15 cellular contexts compared by ENCODE assay signal in the genomic region with DNA sequence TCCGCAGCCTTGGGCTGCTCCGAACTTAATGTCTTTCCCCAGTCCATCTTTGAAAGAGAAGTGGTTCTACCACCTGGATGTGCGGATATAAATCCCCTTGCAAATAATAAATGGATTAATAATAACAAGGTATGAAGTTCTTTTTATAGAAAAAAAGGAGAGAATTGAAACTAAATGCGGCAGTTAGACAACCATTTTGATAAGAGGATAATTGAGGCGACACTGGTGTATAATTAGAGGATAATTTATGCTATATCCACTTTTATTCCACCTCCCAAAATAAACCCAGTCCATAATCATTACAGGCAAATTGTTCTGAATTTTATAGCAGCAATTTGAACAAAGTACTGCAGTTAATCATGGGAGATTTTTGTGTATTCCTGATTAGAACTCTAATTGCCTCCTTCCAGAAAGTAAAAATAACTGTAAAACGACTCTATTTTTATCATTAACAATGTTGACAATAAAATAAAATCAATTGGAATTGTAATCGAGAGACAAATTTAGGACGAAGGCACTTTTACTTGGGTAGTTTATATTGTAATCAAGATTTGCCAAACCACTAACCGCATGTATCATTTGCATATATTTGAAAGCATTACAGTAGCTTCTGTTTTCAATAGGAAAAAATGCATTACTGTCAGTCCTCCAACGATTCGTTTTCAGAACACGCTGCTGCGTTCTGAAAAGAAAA. TPM values are rescaled to one million over a fixed set of nuclear protein-coding genes. Genes with fewer than 3 reads are reported as not detected.
DNase-seq lines count a peak whose midpoint lies in the region; ATAC-seq, FAIRE-seq and TF ChIP-seq lines count a peak whose summit lies in the region.
"Had no signal": no experiment of that assay in that cellular context is flagged by ENCODE, and none has a peak within 500 bp of the region (broad histone marks: within the 10 kb centered on the region; RNA-seq: fewer than 3 reads in every experiment).

No MANE protein-coding gene starts in this region.

- CTCF ChIA-PET in HepG2 (lab: Yijun Ruan, JAX; ENCODE audit: low intra/inter-chr PET ratio, low total read pairs): no interaction called here

- FAIRE-seq in HepG2 (lab: Jason Lieb, UNC): no peak
- FAIRE-seq: endometrium had no signal

- POLR2A ChIA-PET in HepG2 (lab: Yijun Ruan, JAX): interaction anchor here (1.1 to 4.8 kb wide), 11 partner anchors 9 to 701 kb away, joined by 3 to 163 read pairs (median 6); a partner anchor contains a TSS

- TF ChIP-seq POLR2A in HepG2 (IDR thresholded peaks at IDR 0.05; ENCODE audit: insufficient read depth in 1 of 2, low read depth in 2 of 2, low read length in 2 of 2): no peak
- no peak for TF ChIP-seq POLR2A in right lobe of liver (IDR thresholded peaks at IDR 0.05)
- no peak for TF ChIP-seq POLR2A in stomach (IDR thresholded peaks at IDR 0.05)

- no peak for TF ChIP-seq RAD21 in HepG2 (CRISPR knock-in tag; IDR thresholded peaks at IDR 0.05)

- 74% methylated on average over 13 of the region's 13 CpGs for WGBS in HepG2 (ENCODE audit: low lambda C conversion rate)
- 10% methylated on average over 13 of the region's 13 CpGs for WGBS in right lobe of liver (ENCODE audit: insufficient coverage, low coverage, low lambda C conversion rate, missing lambda C conversion rate)
- 9 to 14% (median 13%) methylated on average over 13 of the region's 13 CpGs for WGBS in stomach, 5 donors
- WGBS in heart right ventricle, 2 donors: 6 to 9% methylated on average over 13 of the region's 13 CpGs

- H3K27me3 ChIP-seq in HepG2 (ENCODE audit: control insufficient read depth in 1 of 2, insufficient read depth in 2 of 2, low read length in 2 of 2) (no peaks in the 10 kb centered on the region; a peak in 1 of 5 replicates), right lobe of liver (peaks cover 11 to 65% of the 10 kb centered on the region in 2 donors), stomach (peaks cover 40 to 100% (median 100%) of the 10 kb centered on the region in 3 donors), heart right ventricle (peaks cover 61 to 100% (median 100%) of the 10 kb centered on the region in 7 donors)

- no peak overlapping the region for H2AFZ ChIP-seq in HepG2 (ENCODE audit: low read length)

- peak overlapping the region; percentile 76 for H3K4me2 ChIP-seq in HepG2 (ENCODE audit: low read depth, low read length)

- TF ChIP-seq EP300 in HepG2 (IDR thresholded peaks at IDR 0.05; ENCODE audit: low read depth in 2 of 2, low read length in 2 of 2) (no peak), HepG2 (CRISPR knock-in tag; IDR thresholded peaks at IDR 0.05; ENCODE audit: borderline replicate concordance) (no peak), stomach (IDR thresholded peaks at IDR 0.05) (no peak)

- intact Hi-C loops in HepG2 (cut with micrococcal nuclease; ENCODE audit: unreplicated experiment): loop anchor here (2.0 to 10.0 kb wide), 2 partner anchors 34 to 200 kb away; no protein-coding TSS in a partner anchor
- intact Hi-C loops in right lobe of liver (cut with DNase I): no loop called here
- intact Hi-C loops in stomach (cut with DNase I; ENCODE audit: low total_unique reads): no loop called here
- intact Hi-C loops in heart right ventricle (cut with DNase I): no loop called here

- TSS peak; percentile 47 for BruUV-seq in HepG2 (replicated peaks; lab: Mats Ljungman, UMichigan)

- H3K9me3 ChIP-seq in HepG2 (ENCODE audit: low read length) (no peaks in the 10 kb centered on the region), right lobe of liver (no peaks in the 10 kb centered on the region), stomach (peaks cover 0 to 15% (median 2%) of the 10 kb centered on the region in 4 donors), heart right ventricle (no peaks in the 10 kb centered on the region)
- H3K9me3 ChIP-seq: body of pancreas had no signal

- in situ Hi-C loops in HepG2 (cut with HindIII; ENCODE audit: extremely low pct_ligation_motif_present, low pct_unique_long_range_greater_than_20kb): loop anchor here (25.0 kb wide), 1 partner anchor 692 kb away; a partner anchor contains a TSS

- peaks cover 0 to 4% of the 10 kb centered on the region in 2 experiments; a peak in 1 of 5 replicates for H3K36me3 ChIP-seq in HepG2 (replicated peaks in 1 of 2; ENCODE audit: control insufficient read depth in 1 of 2, insufficient read depth in 2 of 2, low read length in 2 of 2)
- no peaks in the 10 kb centered on the region for H3K36me3 ChIP-seq in right lobe of liver
- H3K36me3 ChIP-seq in stomach: no peaks in the 10 kb centered on the region
- no peaks in the 10 kb centered on the region for H3K36me3 ChIP-seq in heart right ventricle

- H3K79me2 ChIP-seq in HepG2 (ENCODE audit: insufficient read depth, low read length): peaks cover 9% of the 10 kb centered on the region

- no peak for ATAC-seq in HepG2
- ATAC-seq in right lobe of liver: no peak
- no peak for ATAC-seq in heart right ventricle
- ATAC-seq in HG03342 (IDR thresholded peaks at IDR 0.05; ENCODE audit: unreplicated experiment): no peak
- no peak for ATAC-seq in GM21447 (IDR thresholded peaks at IDR 0.05; ENCODE audit: unreplicated experiment)

- H3K4me1 ChIP-seq in HepG2 (ENCODE audit: insufficient read depth, low read length) (peaks cover 35% of the 10 kb centered on the region), right lobe of liver (peaks cover 0 to 4% (median 0%) of the 10 kb centered on the region in 4 donors), stomach (peaks cover 26 to 40% (median 31%) of the 10 kb centered on the region in 4 donors), heart right ventricle (peaks cover 5 to 31% (median 24%) of the 10 kb centered on the region in 9 donors)

- H3K4me3 ChIP-seq in HepG2 (replicated peaks in 1 of 3; ENCODE audit: insufficient read depth in 1 of 3, low read depth in 2 of 3, low read length in 3 of 3) (peak overlapping the region; percentile 78 to 80 (median 79)), right lobe of liver (no peak overlapping the region), stomach (no peak overlapping the region), heart right ventricle (no peak overlapping the region)
- H3K4me3 ChIP-seq: body of pancreas had no signal

- peak overlapping the region; percentile 86 for H3K9ac ChIP-seq in HepG2 (ENCODE audit: insufficient read depth, low read depth, low read length)

- no peak for TF ChIP-seq CTCF in HepG2 (CRISPR knock-in tag; IDR thresholded peaks at IDR 0.05)
- TF ChIP-seq CTCF in right lobe of liver (IDR thresholded peaks at IDR 0.05): no peak
- no peak for TF ChIP-seq CTCF in stomach (IDR thresholded peaks at IDR 0.05)
- no peak for TF ChIP-seq CTCF in heart right ventricle (IDR thresholded peaks at IDR 0.05)

- H4K20me1 ChIP-seq in HepG2 (ENCODE audit: insufficient read depth, low read length): no peaks in the 10 kb centered on the region

- DNase-seq in HepG2 (ENCODE audit: low spot score) (no peak), right lobe of liver (no peak), NCI-H774 (lab: John Stamatoyannopoulos, UW) (peak; percentile 85), fibroblast of peridontal ligament (ENCODE audit: extremely low read depth) (peak; percentile 85), stomach (no peak), heart right ventricle (no peak)
- DNase-seq: activated CD4-positive, alpha-beta T cell treated with anti-CD3 and anti-CD28 coated beads, Interleukin-2, amount 50 U/mL, for 1 hour; body of pancreas; GDM1; left cardiac atrium; PC-3 had no signal

- H3K27ac ChIP-seq in HepG2 (ENCODE audit: extremely low read length, insufficient read depth, low read length): peak overlapping the region; percentile 90
- no peak overlapping the region for H3K27ac ChIP-seq in right lobe of liver
- no peak overlapping the region for H3K27ac ChIP-seq in stomach
- no peak overlapping the region for H3K27ac ChIP-seq in heart right ventricle
- H3K27ac ChIP-seq: body of pancreas, C4-2B had no signal

RNA-seq across cellular contexts. Expression of a gene that starts 1.0 kb away (rescaled TPM):
- total RNA-seq in HepG2 (2016; rRNA removed; fragmentation: Illumina TruSeq; extraction: Trizol): 4.5 and 5.5 TPM in 2 replicates
- total RNA-seq in HepG2 (2016; cell fraction: cytosol; rRNA removed; fragmentation: Illumina TruSeq; extraction: Trizol; ENCODE audit: low read depth): 3.3 and 4.7 TPM in 2 replicates
- 3.5 and 5.4 TPM in 2 replicates for total RNA-seq in HepG2 (2016; cell fraction: insoluble cytoplasmic fraction; rRNA removed; fragmentation: Illumina TruSeq; extraction: Trizol)
- 5.4 and 5.6 TPM in 2 replicates for total RNA-seq in HepG2 (2016; cell fraction: membrane; rRNA removed; fragmentation: Illumina TruSeq; extraction: Trizol)
- 6.2 and 7.9 TPM in 2 replicates for total RNA-seq in HepG2 (2016; cell fraction: nucleus; rRNA removed; fragmentation: Illumina TruSeq; extraction: Trizol)
- 2.4 and 3.5 TPM in 2 replicates for polyA plus RNA-seq in HepG2 (2011; rRNA removed)
- 2.6 and 2.9 TPM in 2 replicates for polyA plus RNA-seq in HepG2 (2011; cell fraction: cytosol; rRNA removed)
- polyA plus RNA-seq in HepG2 (2011; cell fraction: nucleus; rRNA removed): 5.8 and 7.3 TPM in 2 replicates
- polyA plus RNA-seq in HepG2 (2012): 4.5 and 5.0 TPM in 2 replicates
- 1.5 and 1.8 TPM in 2 replicates for polyA plus RNA-seq in HepG2 (2016; cell fraction: cytosol; fragmentation: Illumina TruSeq; extraction: Trizol; ENCODE audit: low read depth)
- polyA plus RNA-seq in HepG2 (2016; cell fraction: insoluble cytoplasmic fraction; fragmentation: Illumina TruSeq; extraction: Trizol; ENCODE audit: low read depth): 6.9 and 8.6 TPM in 2 replicates
- polyA plus RNA-seq in HepG2 (2016; cell fraction: membrane; fragmentation: Illumina TruSeq; extraction: Trizol; ENCODE audit: low read depth): 3.4 and 4.2 TPM in 2 replicates
- polyA plus RNA-seq in HepG2 (2016; cell fraction: nucleus; fragmentation: Illumina TruSeq; extraction: Trizol; ENCODE audit: insufficient read depth, low read depth): 13.3 and 14.1 TPM in 2 replicates
- polyA minus RNA-seq in HepG2 (2011; rRNA and poly(A)+ RNA removed; ENCODE audit: low replicate concordance): 3.2 TPM in 1 of 2 replicates, not detected in the other
- polyA minus RNA-seq in HepG2 (2011; cell fraction: cytosol; rRNA and poly(A)+ RNA removed): 2.5 and 2.8 TPM in 2 replicates
- 7.8 and 15.5 TPM in 2 replicates for polyA minus RNA-seq in HepG2 (2011; cell fraction: nucleus; rRNA and poly(A)+ RNA removed)
- not detected for total RNA-seq in right lobe of liver
- not detected for total RNA-seq in stomach
- polyA plus RNA-seq in stomach: under 1 TPM in 1 of 3 donors, not detected in 2; 0.08 TPM
- not detected for total RNA-seq in heart right ventricle
- not detected for polyA plus RNA-seq in heart right ventricle
- total RNA-seq: body of pancreas, PC-3 had no signal

RNA-seq across cellular contexts. Expression of a gene that starts 20.2 kb away (rescaled TPM):
- total RNA-seq in HepG2 (2016; rRNA removed; fragmentation: Illumina TruSeq; extraction: Trizol) (not detected in 2 replicates), right lobe of liver (not detected), stomach (10 to 100 TPM in 1 of 5 donors, not detected in 4; 11.7 TPM), heart right ventricle (not detected)
- not detected in 2 replicates for total RNA-seq in HepG2 (2016; cell fraction: cytosol; rRNA removed; fragmentation: Illumina TruSeq; extraction: Trizol; ENCODE audit: low read depth)
- not detected in 2 replicates for total RNA-seq in HepG2 (2016; cell fraction: insoluble cytoplasmic fraction; rRNA removed; fragmentation: Illumina TruSeq; extraction: Trizol)
- not detected in 2 replicates for total RNA-seq in HepG2 (2016; cell fraction: membrane; rRNA removed; fragmentation: Illumina TruSeq; extraction: Trizol)
- not detected in 2 replicates for total RNA-seq in HepG2 (2016; cell fraction: nucleus; rRNA removed; fragmentation: Illumina TruSeq; extraction: Trizol)
- polyA plus RNA-seq in HepG2 (2011; rRNA removed) (not detected in 2 replicates), stomach (under 1 TPM in 1 of 3 donors, not detected in 2; 0.23 TPM), heart right ventricle (under 1 TPM in 1 of 2 donors, not detected in 1; 0.09 TPM)
- polyA plus RNA-seq in HepG2 (2011; cell fraction: cytosol; rRNA removed): not detected in 2 replicates
- polyA plus RNA-seq in HepG2 (2011; cell fraction: nucleus; rRNA removed): not detected in 2 replicates
- not detected in 2 replicates for polyA plus RNA-seq in HepG2 (2012)
- not detected in 2 replicates for polyA plus RNA-seq in HepG2 (2016; cell fraction: cytosol; fragmentation: Illumina TruSeq; extraction: Trizol; ENCODE audit: low read depth)
- polyA plus RNA-seq in HepG2 (2016; cell fraction: insoluble cytoplasmic fraction; fragmentation: Illumina TruSeq; extraction: Trizol; ENCODE audit: low read depth): not detected in 2 replicates
- polyA plus RNA-seq in HepG2 (2016; cell fraction: membrane; fragmentation: Illumina TruSeq; extraction: Trizol; ENCODE audit: low read depth): not detected in 2 replicates
- polyA plus RNA-seq in HepG2 (2016; cell fraction: nucleus; fragmentation: Illumina TruSeq; extraction: Trizol; ENCODE audit: insufficient read depth, low read depth): not detected in 2 replicates
- polyA minus RNA-seq in HepG2 (2011; rRNA and poly(A)+ RNA removed; ENCODE audit: low replicate concordance): not detected in 2 replicates
- polyA minus RNA-seq in HepG2 (2011; cell fraction: cytosol; rRNA and poly(A)+ RNA removed): not detected in 2 replicates
- polyA minus RNA-seq in HepG2 (2011; cell fraction: nucleus; rRNA and poly(A)+ RNA removed): not detected in 2 replicates
- total RNA-seq: body of pancreas had no signal

Comparison
In these comparisons a context has a peak if more than half of its experiments do, and no peak if none do; other contexts are left out.
1. H3K4me3 ChIP-seq: peak in HepG2 (3 of 3); none in right lobe of liver (0 of 3), stomach (0 of 4) and heart right ventricle (0 of 10).
2. DNase-seq: peak in NCI-H774 (single experiment) and fibroblast of peridontal ligament (single experiment); none in HepG2 (single experiment), right lobe of liver (0 of 3), stomach (single experiment) and heart right ventricle (0 of 2).